In the genomic region with DNA sequence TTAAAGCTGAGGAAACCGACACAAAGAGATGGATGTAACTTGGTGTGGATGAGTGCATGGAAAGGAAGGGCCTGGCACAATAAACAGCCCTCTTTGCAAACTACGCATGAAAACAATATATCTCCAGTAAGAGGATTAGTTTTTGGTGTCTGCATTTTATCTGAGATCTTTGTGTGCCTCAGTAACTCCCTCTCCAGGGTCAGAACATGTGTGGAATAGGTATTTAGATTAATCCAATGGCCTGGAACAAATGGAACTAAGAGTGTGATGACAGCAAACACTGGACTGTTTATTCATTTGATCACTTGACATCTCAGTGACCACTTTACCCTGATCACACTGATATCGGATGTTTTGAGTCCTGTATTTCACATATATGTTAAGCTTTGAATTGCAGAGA, we compare ENCODE assay signal across 23 cellular contexts. TPM values are rescaled to one million over a fixed set of nuclear protein-coding genes. Genes with fewer than 3 reads are reported as not detected.
DNase-seq lines count a peak whose midpoint lies in the region; ATAC-seq, FAIRE-seq and TF ChIP-seq lines count a peak whose summit lies in the region.
"Had no signal": no experiment of that assay in that cellular context is flagged by ENCODE, and none has a peak within 500 bp of the region (broad histone marks: within the 10 kb centered on the region; RNA-seq: fewer than 3 reads in every experiment).

No MANE protein-coding gene starts in this region.

- H2AFZ ChIP-seq in PC-3 (ENCODE audit: low read length): no peak overlapping the region
- H2AFZ ChIP-seq: GM23248 had no signal

- peaks cover 8% of the 10 kb centered on the region for H3K4me1 Mint-ChIP-seq in glutamatergic neuron (ENCODE audit: low read depth, unreplicated experiment)
- H3K4me1 Mint-ChIP-seq: CD4-positive, alpha-beta memory T cell had no signal

- POLR2A ChIA-PET in PC-3 (lab: Charles Lee; ENCODE audit: unreplicated experiment): no interaction called here

- H3K4me3 ChIP-seq in endocrine pancreas (ENCODE audit: control insufficient read depth, insufficient read depth, low read length) (peak overlapping the region; percentile 1), retinal pigment epithelial cell (ENCODE audit: low read length) (no peak overlapping the region), PC-3 (ENCODE audit: low read length) (no peak overlapping the region)
- H3K4me3 ChIP-seq: BLaER1, GM23248 had no signal

- intact Hi-C loops in PC-3 (cut with micrococcal nuclease): no loop called here

- BruUV-seq in PC-3 (replicated peaks; lab: Mats Ljungman, UMichigan): no TSS peak

- no peak overlapping the region for H3K9ac ChIP-seq in endocrine pancreas (ENCODE audit: control insufficient read depth, insufficient read depth, low read length)
- no peak overlapping the region for H3K9ac ChIP-seq in PC-3 (ENCODE audit: low read length)
- H3K9ac ChIP-seq: BLaER1, GM23248 had no signal

- no peaks in the 10 kb centered on the region for H4K20me1 ChIP-seq in PC-3 (ENCODE audit: low read length)
- H4K20me1 ChIP-seq: BLaER1 had no signal

- CTCF ChIA-PET in PC-3 (lab: Charles Lee): no interaction called here

- FAIRE-seq in D721Med (lab: Jason Lieb, UNC): no peak
- FAIRE-seq in H54 (lab: Jason Lieb, UNC): peak; percentile 69
- FAIRE-seq: GM12892, GM18507, HTR-8/SVneo had no signal

- TF ChIP-seq POLR2A in H54 (IDR thresholded peaks at IDR 0.05; ENCODE audit: low read depth, low read length): no peak

- H3F3A ChIP-seq in PC-3 (ENCODE audit: low read length, unreplicated experiment): no peaks in the 10 kb centered on the region

- H3K79me2 ChIP-seq in PC-3 (ENCODE audit: low read length): no peaks in the 10 kb centered on the region

- no peak overlapping the region for H3K27ac Mint-ChIP-seq in glutamatergic neuron (ENCODE audit: unreplicated experiment)
- H3K27ac Mint-ChIP-seq: CD14-positive monocyte; CD4-positive, alpha-beta memory T cell; HFFc6 had no signal

- H3K27me3 Mint-ChIP-seq in glutamatergic neuron (ENCODE audit: unreplicated experiment): no peaks in the 10 kb centered on the region
- H3K27me3 Mint-ChIP-seq: CD4-positive, alpha-beta memory T cell had no signal

- DNase-seq in D721Med (ENCODE audit: insufficient read length, low spot score): no peak
- no peak for DNase-seq in H54 (ENCODE audit: insufficient read length, low spot score)
- DNase-seq in retinal pigment epithelial cell (ENCODE audit: low read depth): peak; percentile 70
- no peak for DNase-seq in PC-3
- DNase-seq in midbrain (lab: John Stamatoyannopoulos, UW): no peak
- no peak for DNase-seq in glutamatergic neuron
- DNase-seq: 8988T; CD4-positive, alpha-beta memory T cell; DMS 273 treated with DMSO at 0.1 percent for 48 hours; DMS79; GDM1; GM23248; HFFc6; IMR-90 had no signal

- H3K4me1 ChIP-seq in endocrine pancreas (ENCODE audit: control insufficient read depth, insufficient read depth, low read length) (peaks cover 7% of the 10 kb centered on the region), PC-3 (ENCODE audit: insufficient read depth, low read length) (peaks cover 32% of the 10 kb centered on the region)
- H3K4me1 ChIP-seq: BLaER1 had no signal

- H3K36me3 ChIP-seq in endocrine pancreas (ENCODE audit: control insufficient read depth, insufficient read depth, low read length): no peaks in the 10 kb centered on the region
- H3K36me3 ChIP-seq in PC-3 (ENCODE audit: low read depth, low read length): peaks cover 3% of the 10 kb centered on the region; the same call in 1 of the 2 replicates

- no peak for ATAC-seq in PC-3
- ATAC-seq: HCT116 had no signal

- H3K4me3 Mint-ChIP-seq in glutamatergic neuron (ENCODE audit: unreplicated experiment): no peak overlapping the region
- H3K4me3 Mint-ChIP-seq: CD14-positive monocyte; CD4-positive, alpha-beta memory T cell; HFFc6 had no signal

- no peaks in the 10 kb centered on the region for H3K9me2 ChIP-seq in PC-3 (replicated peaks; ENCODE audit: low read length)

- no peaks in the 10 kb centered on the region for H3K36me3 Mint-ChIP-seq in glutamatergic neuron (ENCODE audit: unreplicated experiment)

- no peak overlapping the region for H3K4me2 ChIP-seq in PC-3 (ENCODE audit: low read length)
- H3K4me2 ChIP-seq: BLaER1 had no signal

- H3K9me3 Mint-ChIP-seq in glutamatergic neuron (ENCODE audit: unreplicated experiment): peaks cover 3% of the 10 kb centered on the region
- H3K9me3 Mint-ChIP-seq: CD14-positive monocyte; CD4-positive, alpha-beta memory T cell; HFFc6 had no signal

- TF ChIP-seq CTCF in D721Med (IDR thresholded peaks at IDR 0.05; ENCODE audit: insufficient read depth, missing control alignments) (peak; percentile 2), retinal pigment epithelial cell (conservative IDR thresholded peaks at IDR 0.05; ENCODE audit: low read depth, low read length) (no peak), PC-3 (conservative IDR thresholded peaks at IDR 0.05; ENCODE audit: low read depth, low read length) (no peak), glutamatergic neuron (IDR thresholded peaks at IDR 0.05; ENCODE audit: partially characterized antibody, unreplicated experiment) (no peak)

- no peak overlapping the region for H3K27ac ChIP-seq in PC-3 (ENCODE audit: low read length)
- H3K27ac ChIP-seq: BLaER1, GM23248, HL-60 had no signal

- H3K9me3 ChIP-seq in endocrine pancreas (ENCODE audit: control insufficient read depth, low read length): no peaks in the 10 kb centered on the region
- H3K9me3 ChIP-seq in PC-3 (ENCODE audit: low read length): no peaks in the 10 kb centered on the region
- H3K9me3 ChIP-seq: BLaER1 had no signal

- H3K27me3 ChIP-seq in endocrine pancreas (ENCODE audit: control insufficient read depth, insufficient read depth, low read length): no peaks in the 10 kb centered on the region
- H3K27me3 ChIP-seq in PC-3 (ENCODE audit: low read length): no peaks in the 10 kb centered on the region
- H3K27me3 ChIP-seq: BLaER1 had no signal

RNA-seq across cellular contexts. Expression of gene AKNAD1, which starts 45.3 kb away (rescaled TPM):
- total RNA-seq in PC-3 (2014; rRNA removed): 0.07 and 1.8 TPM in 2 replicates
- not detected for total RNA-seq in glutamatergic neuron (ENCODE audit: unreplicated experiment)
- total RNA-seq: CD4-positive, alpha-beta memory T cell; Daoy; GM23248 had no signal
